In the genomic region with DNA sequence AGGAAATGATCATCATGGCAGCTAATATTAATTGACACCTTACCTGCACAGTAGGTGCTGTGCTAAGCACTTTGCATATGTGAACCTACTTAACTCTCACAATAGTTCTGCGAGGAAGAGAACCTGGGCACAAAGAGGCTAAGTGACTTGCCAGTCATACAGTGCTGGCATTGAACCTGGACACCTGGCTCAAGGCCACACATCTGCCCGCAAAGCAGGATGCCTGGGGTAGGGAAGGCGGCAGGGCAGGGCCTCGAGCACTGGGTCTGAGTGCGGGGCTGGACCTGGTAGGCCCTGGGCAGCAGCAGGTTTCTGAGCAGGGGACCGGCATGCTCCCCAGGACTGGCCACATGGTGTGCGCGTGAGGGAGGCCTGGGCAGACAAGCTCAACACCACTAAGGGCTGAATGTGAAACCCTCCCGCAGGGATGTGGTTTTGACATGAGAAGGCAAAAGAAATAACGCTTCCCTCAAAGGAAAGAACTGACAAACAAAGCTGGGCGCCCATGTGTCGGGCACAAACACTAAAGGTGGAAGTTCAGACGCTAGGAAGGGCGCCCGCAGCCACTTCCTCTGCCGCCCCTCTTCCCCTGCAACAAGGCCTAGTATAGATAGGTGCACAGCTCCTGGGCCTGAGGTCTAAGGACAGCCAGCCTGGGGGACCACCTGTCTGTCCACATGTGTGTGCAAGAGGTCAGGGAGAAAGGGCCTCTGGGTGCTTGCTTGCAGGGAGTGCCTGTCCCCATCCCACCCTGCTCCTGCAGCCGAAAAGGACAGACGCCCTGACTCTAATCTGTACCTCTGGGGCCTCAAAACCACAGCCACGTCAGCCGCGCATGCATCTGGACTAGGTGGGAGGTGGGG, we compare ENCODE assay signal across 8 cellular contexts.
A peak's percentile ranks its signal among the peaks of the same experiment; 100 is the strongest.
DNase-seq lines count a peak whose midpoint lies in the region; ATAC-seq, FAIRE-seq and TF ChIP-seq lines count a peak whose summit lies in the region.

No MANE protein-coding gene starts in this region.

- DNase-seq in AML-193 (lab: John Stamatoyannopoulos, UW) (peak; percentile 89 to 91), left cardiac atrium (peak; percentile 42), NCI-H1694 treated with DMSO at 0.1 percent for 48 hours (lab: John Stamatoyannopoulos, UW) (no peak), NCI-H526 (lab: John Stamatoyannopoulos, UW) (no peak), H54 (ENCODE audit: insufficient read length, low spot score) (no peak)
- peak; percentile 86 for DNase-seq in activated CD8-positive, alpha-beta memory T cell treated with anti-CD3 and anti-CD28 coated beads for 24 hours
- DNase-seq in stimulated activated CD8-positive, alpha-beta memory T cell treated with anti-CD3 and anti-CD28 coated beads, Interleukin-15, amount 100 ng/mL, for 1 hour (ENCODE audit: low read depth) = peak; percentile 51

- H3K36me3 ChIP-seq in KOPT-K1 (ENCODE audit: insufficient read depth, low read length) = no peaks in the 10 kb centered on the region

- H3K9me3 ChIP-seq in KOPT-K1 (ENCODE audit: insufficient read depth, low read length, poor library complexity, severe bottlenecking) = no peaks in the 10 kb centered on the region

- no peak for FAIRE-seq in H54 (lab: Jason Lieb, UNC)

- no peak for ATAC-seq in left cardiac atrium

- no peak for TF ChIP-seq POLR2A in H54 (IDR thresholded peaks at IDR 0.05; ENCODE audit: low read depth, low read length)

- H3K27ac ChIP-seq in KOPT-K1 (ENCODE audit: low read depth, low read length, poor library complexity, severe bottlenecking) = peak overlapping the region; percentile 97

- intact Hi-C loops in left cardiac atrium (cut with DNase I) = loop anchor here (5.0 to 10.0 kb wide), 3 partner anchors 91 to 351 kb away; partner anchors contain the start of gene ZFP36L2 (in 2 of the 2)

Comparison
In these comparisons a context has a peak if more than half of its experiments do, and no peak if none do; other contexts are left out.
1. DNase-seq: peak in AML-193 (2 of 2), activated CD8-positive, alpha-beta memory T cell treated with anti-CD3 and anti-CD28 coated beads for 24 hours (single experiment), left cardiac atrium (single experiment) and stimulated activated CD8-positive, alpha-beta memory T cell treated with anti-CD3 and anti-CD28 coated beads, Interleukin-15, amount 100 ng/mL, for 1 hour (single experiment); none in NCI-H1694 treated with DMSO at 0.1 percent for 48 hours (single experiment), NCI-H526 (0 of 2) and H54 (single experiment).